Comparison of ENCODE assay signal across 12 cellular contexts in the genomic region with DNA sequence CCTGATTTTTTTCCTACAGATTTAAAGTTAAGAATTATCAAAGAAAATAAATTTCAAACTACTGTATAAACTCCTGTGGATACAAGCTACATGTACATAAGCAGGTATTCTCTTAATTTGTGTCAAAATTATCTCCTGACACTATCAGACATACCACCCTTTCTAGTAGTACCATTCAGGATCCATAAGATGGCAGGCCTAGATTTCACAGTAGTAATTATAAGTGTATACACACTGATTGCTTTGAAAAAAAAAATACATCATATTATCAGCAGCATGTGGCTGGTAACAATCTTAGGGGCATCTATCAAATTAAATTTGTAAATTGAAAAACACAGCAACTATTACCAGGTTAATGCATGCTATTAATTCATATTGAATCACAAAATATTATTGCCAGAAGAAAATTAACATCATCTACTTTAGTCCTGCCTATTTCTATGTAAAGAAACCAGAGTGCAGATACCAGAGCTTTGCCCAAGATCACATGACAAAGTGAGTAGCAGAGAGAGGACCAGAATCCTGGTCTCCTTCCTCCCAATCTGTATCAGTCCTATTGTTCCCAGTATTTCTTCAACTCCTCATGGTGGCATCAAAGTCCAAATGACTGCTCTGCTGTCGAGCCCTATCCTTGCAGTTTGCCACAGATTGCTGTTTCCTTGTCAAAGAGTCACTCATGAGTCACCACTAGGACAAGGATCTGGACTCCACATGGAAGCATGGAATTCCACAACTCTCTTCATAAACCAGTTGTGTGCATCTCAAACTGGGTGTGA. TPM values are rescaled to one million over a fixed set of nuclear protein-coding genes. Genes with fewer than 3 reads are reported as not detected.
DNase-seq lines count a peak whose midpoint lies in the region; FAIRE-seq and TF ChIP-seq lines count a peak whose summit lies in the region.
"Had no signal": no experiment of that assay in that cellular context is flagged by ENCODE, and none has a peak within 500 bp of the region (broad histone marks: within the 10 kb centered on the region; RNA-seq: fewer than 3 reads in every experiment).

No MANE protein-coding gene starts in this region.

- H3K27me3 Mint-ChIP-seq in T-helper 2 cell treated with Interferon-gamma antibody and Interleukin-4, amounts not matched to agents 5 μg/mL and 100 μg/mL, for 36 hours (ENCODE audit: low read depth) = peaks cover 6% of the 10 kb centered on the region

- no peaks in the 10 kb centered on the region for H3K4me1 ChIP-seq in Peyer's patch
- H3K4me1 ChIP-seq in small intestine (ENCODE audit: control insufficient read depth in 2 of 2, insufficient read depth in 1 of 2, low read depth in 1 of 2, low read length in 1 of 2) = peaks cover 0 to 5% of the 10 kb centered on the region in 2 donors
- no peaks in the 10 kb centered on the region for H3K4me1 ChIP-seq in MM.1S (ENCODE audit: low read length)
- H3K4me1 ChIP-seq: gastroesophageal sphincter, pancreas had no signal

- no peak overlapping the region for H3K27ac Mint-ChIP-seq in T-helper 2 cell treated with Interferon-gamma antibody and Interleukin-4, amounts not matched to agents 5 μg/mL and 100 μg/mL, for 36 hours

- DNase-seq in activated CD8-positive, alpha-beta memory T cell treated with anti-CD3 and anti-CD28 coated beads, Interleukin-2, amount 50 U/mL, for 1 hour (ENCODE audit: extremely low read depth) = peak; percentile 12
- no peak for DNase-seq in activated CD8-positive, alpha-beta memory T cell treated with anti-CD3 and anti-CD28 coated beads, Interleukin-2, amount 50 U/mL, for 48 hours
- peak in 1 of 3 donors; percentile 64 for DNase-seq in Peyer's patch
- DNase-seq in fibroblast of pulmonary artery (ENCODE audit: low read depth) = no peak
- DNase-seq in small intestine = peak; percentile 96
- no peak for DNase-seq in MM.1S
- no peak for DNase-seq in T-helper 2 cell treated with Interferon-gamma antibody and Interleukin-4, amounts not matched to agents 5 μg/mL and 100 μg/mL, for 36 hours (ENCODE audit: low spot score)
- DNase-seq in DMS79 treated with DMSO at 0.1 percent for 48 hours (lab: John Stamatoyannopoulos, UW) = no peak
- DNase-seq: NCI-H345, pancreas had no signal

- H3K9me3 Mint-ChIP-seq in T-helper 2 cell treated with Interferon-gamma antibody and Interleukin-4, amounts not matched to agents 5 μg/mL and 100 μg/mL, for 36 hours = no peaks in the 10 kb centered on the region

- no peak overlapping the region for H3K4me2 ChIP-seq in MM.1S (ENCODE audit: low read depth, low read length)
- H3K4me2 ChIP-seq: BLaER1 treated with 17β-estradiol and CSF1 and Interleukin-3, amounts not matched to agents 10 nM and 100 nM had no signal

- H3K4me1 Mint-ChIP-seq in T-helper 2 cell treated with Interferon-gamma antibody and Interleukin-4, amounts not matched to agents 5 μg/mL and 100 μg/mL, for 36 hours (ENCODE audit: low read depth) = no peaks in the 10 kb centered on the region

- H2AFZ ChIP-seq in MM.1S (ENCODE audit: low read length) = no peak overlapping the region

- H3K27ac ChIP-seq in Peyer's patch (peak overlapping the region in 1 of 4 donors; percentile 64), small intestine (ENCODE audit: low read depth in 1 of 2, low read length in 1 of 2) (peak overlapping the region in 1 of 2 donors; percentile 83), MM.1S (ENCODE audit: low read length) (no peak overlapping the region)
- H3K27ac ChIP-seq: BLaER1 treated with 17β-estradiol and CSF1 and Interleukin-3, amounts not matched to agents 10 nM and 100 nM; gastroesophageal sphincter; pancreas had no signal

- no peaks in the 10 kb centered on the region for H4K20me1 ChIP-seq in MM.1S (ENCODE audit: insufficient read depth, low read length)
- H4K20me1 ChIP-seq: BLaER1 treated with 17β-estradiol and CSF1 and Interleukin-3, amounts not matched to agents 10 nM and 100 nM had no signal

- 8 to 54% (median 32%) methylated on average over 1 of the region's 1 CpG for WGBS in small intestine, 3 donors

- no peaks in the 10 kb centered on the region for H3K36me3 Mint-ChIP-seq in T-helper 2 cell treated with Interferon-gamma antibody and Interleukin-4, amounts not matched to agents 5 μg/mL and 100 μg/mL, for 36 hours (ENCODE audit: low read depth)

- no peaks in the 10 kb centered on the region for H3K9me3 ChIP-seq in Peyer's patch
- H3K9me3 ChIP-seq in small intestine (ENCODE audit: control insufficient read depth, low read depth) = no peaks in the 10 kb centered on the region
- H3K9me3 ChIP-seq in MM.1S (replicated peaks; ENCODE audit: insufficient read depth, low read length) = no peaks in the 10 kb centered on the region
- H3K9me3 ChIP-seq: BLaER1 treated with 17β-estradiol and CSF1 and Interleukin-3, amounts not matched to agents 10 nM and 100 nM; gastroesophageal sphincter; pancreas had no signal

- TF ChIP-seq CTCF in Peyer's patch (IDR thresholded peaks at IDR 0.05) (peak in 4 of 6 experiments; percentile 26 to 48 (median 46)), fibroblast of pulmonary artery (IDR thresholded peaks at IDR 0.05; ENCODE audit: low read length, missing control alignments) (peak; percentile 2), MM.1S (IDR thresholded peaks at IDR 0.05; ENCODE audit: low read length) (no peak)

- FAIRE-seq in small intestine (lab: Jason Lieb, UNC) = no peak
- FAIRE-seq: pancreas had no signal

- H3K4me3 ChIP-seq in Peyer's patch = no peak overlapping the region
- no peak overlapping the region for H3K4me3 ChIP-seq in fibroblast of pulmonary artery (replicated peaks; ENCODE audit: low read depth, low read length)
- H3K4me3 ChIP-seq in small intestine (ENCODE audit: low read depth in 1 of 2, low read length in 2 of 2) = no peak overlapping the region
- H3K4me3 ChIP-seq in MM.1S (ENCODE audit: low read length) = no peak overlapping the region
- H3K4me3 ChIP-seq: BLaER1 treated with 17β-estradiol and CSF1 and Interleukin-3, amounts not matched to agents 10 nM and 100 nM; gastroesophageal sphincter; pancreas had no signal

- H3K27me3 ChIP-seq in Peyer's patch = no peaks in the 10 kb centered on the region
- H3K27me3 ChIP-seq in small intestine (ENCODE audit: control insufficient read depth in 2 of 2, insufficient read depth in 2 of 2, low read length in 2 of 2) = no peaks in the 10 kb centered on the region
- H3K27me3 ChIP-seq in MM.1S (replicated peaks; ENCODE audit: insufficient read depth, low read length) = no peaks in the 10 kb centered on the region
- H3K27me3 ChIP-seq: BLaER1 treated with 17β-estradiol and CSF1 and Interleukin-3, amounts not matched to agents 10 nM and 100 nM; gastroesophageal sphincter; pancreas had no signal

- no peaks in the 10 kb centered on the region for H3K9me2 ChIP-seq in MM.1S (replicated peaks; ENCODE audit: insufficient read depth, low read length)

- no peaks in the 10 kb centered on the region for H3K79me2 ChIP-seq in MM.1S (ENCODE audit: low read length)

- H3K36me3 ChIP-seq in Peyer's patch = no peaks in the 10 kb centered on the region
- no peaks in the 10 kb centered on the region for H3K36me3 ChIP-seq in small intestine (ENCODE audit: control insufficient read depth in 2 of 2, insufficient read depth in 2 of 2, low read length in 2 of 2)
- no peaks in the 10 kb centered on the region for H3K36me3 ChIP-seq in MM.1S (replicated peaks; ENCODE audit: insufficient read depth, low read length)
- H3K36me3 ChIP-seq: BLaER1 treated with 17β-estradiol and CSF1 and Interleukin-3, amounts not matched to agents 10 nM and 100 nM; gastroesophageal sphincter; pancreas had no signal

- H3K4me3 Mint-ChIP-seq in T-helper 2 cell treated with Interferon-gamma antibody and Interleukin-4, amounts not matched to agents 5 μg/mL and 100 μg/mL, for 36 hours = no peak overlapping the region

- TF ChIP-seq POLR2A in Peyer's patch (IDR thresholded peaks at IDR 0.05) = no peak

- H3F3A ChIP-seq in MM.1S (ENCODE audit: insufficient read depth, low read length) = no peaks in the 10 kb centered on the region

- H3K9ac ChIP-seq in MM.1S (ENCODE audit: low read length) = no peak overlapping the region
- H3K9ac ChIP-seq: BLaER1 treated with 17β-estradiol and CSF1 and Interleukin-3, amounts not matched to agents 10 nM and 100 nM had no signal

RNA-seq across cellular contexts. Expression of a gene that starts 27.7 kb away (rescaled TPM):
- total RNA-seq in Peyer's patch = 1,000 to 10,000 TPM in 2 of 4 donors, 100 to 1,000 TPM in 2; 407 to 1,329 (median 886) TPM
- 1,000 to 10,000 TPM in 2 of 3 donors, 100 to 1,000 TPM in 1; 769 to 1,791 (median 1,073) TPM for polyA plus RNA-seq in small intestine

RNA-seq across cellular contexts. Expression of a gene that starts 37.4 kb away (rescaled TPM):
- 10 to 100 TPM; 28.2 to 47.0 (median 41.5) TPM for total RNA-seq in Peyer's patch
- 10 to 100 TPM; 11.2 to 20.0 (median 15.7) TPM for polyA plus RNA-seq in small intestine

Comparison
In these comparisons a context has a peak if more than half of its experiments do, and no peak if none do; other contexts are left out.
1. DNase-seq: peak in activated CD8-positive, alpha-beta memory T cell treated with anti-CD3 and anti-CD28 coated beads, Interleukin-2, amount 50 U/mL, for 1 hour (single experiment) and small intestine (single experiment); none in activated CD8-positive, alpha-beta memory T cell treated with anti-CD3 and anti-CD28 coated beads, Interleukin-2, amount 50 U/mL, for 48 hours (single experiment), fibroblast of pulmonary artery (single experiment), MM.1S (single experiment), T-helper 2 cell treated with Interferon-gamma antibody and Interleukin-4, amounts not matched to agents 5 μg/mL and 100 μg/mL, for 36 hours (single experiment) and DMS79 treated with DMSO at 0.1 percent for 48 hours (single experiment).